8 cellular contexts compared by ENCODE assay signal in the genomic region with DNA sequence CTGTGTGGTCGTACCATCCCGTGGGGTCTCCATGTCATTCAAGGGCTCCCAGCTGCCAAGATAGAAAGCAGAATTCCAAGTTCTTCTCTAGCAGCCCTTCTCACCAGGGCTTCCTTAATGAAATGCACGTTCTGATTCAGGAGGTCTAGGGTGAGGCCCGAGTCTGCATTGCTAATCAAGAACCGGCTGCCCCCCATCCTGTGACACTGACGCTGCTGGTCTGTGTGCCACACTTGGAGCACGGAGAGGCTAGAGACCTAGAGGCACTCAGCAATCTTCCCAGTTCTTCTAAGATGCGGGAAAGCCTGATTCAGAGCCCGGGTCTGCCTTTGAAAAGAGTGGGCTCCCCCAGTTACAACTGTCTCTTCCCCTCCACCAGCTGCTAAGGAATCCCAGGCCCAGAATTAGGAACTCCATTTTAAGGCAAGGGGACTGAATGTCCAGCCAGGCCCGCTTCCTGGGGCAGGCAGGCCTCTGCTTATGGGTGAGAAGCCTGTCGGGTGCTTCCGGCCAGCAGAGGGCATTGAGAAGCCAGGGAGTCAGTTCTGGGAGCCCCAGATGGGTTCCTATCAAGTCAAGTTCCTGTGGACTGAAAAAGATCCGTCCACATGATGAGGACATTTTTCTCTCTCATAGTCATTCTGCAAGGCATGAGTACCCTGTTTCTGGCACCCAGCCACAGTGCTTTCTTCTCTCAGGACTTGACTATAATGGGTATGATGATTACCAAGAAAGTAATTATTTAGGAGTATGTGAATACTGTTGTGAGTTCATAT.
DNase-seq lines count a peak whose midpoint lies in the region; ATAC-seq and TF ChIP-seq lines count a peak whose summit lies in the region.

No MANE protein-coding gene starts in this region.

- TF ChIP-seq POLR2A in tibial nerve (IDR thresholded peaks at IDR 0.05), result no peak

- H3K4me3 Mint-ChIP-seq in activated T-cell treated with anti-CD3 and anti-CD28 coated beads, Interleukin-2, amount 50 U/mL, for 4 hours, result no peak overlapping the region

- no peak for TF ChIP-seq EP300 in tibial nerve (IDR thresholded peaks at IDR 0.05)

- no peak overlapping the region for H3K4me3 ChIP-seq in kidney epithelial cell (ENCODE audit: low read depth, low read length)
- no peak overlapping the region for H3K4me3 ChIP-seq in tibial nerve

- H3K27ac ChIP-seq in caudate nucleus (ENCODE audit: low read depth, low read length) (no peak overlapping the region), tibial nerve (no peak overlapping the region)

- H3K36me3 ChIP-seq in kidney epithelial cell (ENCODE audit: control insufficient read depth, insufficient read depth, low read length) (no peaks in the 10 kb centered on the region), tibial nerve (no peaks in the 10 kb centered on the region)

- H3K9me3 Mint-ChIP-seq in activated T-cell treated with anti-CD3 and anti-CD28 coated beads, Interleukin-2, amount 50 U/mL, for 4 hours, result no peaks in the 10 kb centered on the region

- TF ChIP-seq CTCF in kidney epithelial cell (IDR thresholded peaks at IDR 0.05; ENCODE audit: insufficient read depth, low read length, poor library complexity, severe bottlenecking), result peak; percentile 74
- TF ChIP-seq CTCF in tibial nerve (IDR thresholded peaks at IDR 0.05), result peak; percentile 33 to 56 (median 54)

- DNase-seq in GM04503 (ENCODE audit: low read depth), result peak; percentile 82
- DNase-seq in NCI-H1694 (lab: John Stamatoyannopoulos, UW), result peak; percentile 34
- peak in 58 of 61 donors; percentile 4 to 73 (median 38) for DNase-seq in caudate nucleus (lab: John Stamatoyannopoulos, UW)
- DNase-seq in kidney epithelial cell (ENCODE audit: low read depth), result peak; percentile 80
- DNase-seq in tibial nerve (ENCODE audit: low spot score in 2 of 2), result peak; percentile 48 to 73
- DNase-seq in activated T-cell treated with anti-CD3 and anti-CD28 coated beads, Interleukin-2, amount 50 U/mL, for 4 hours, result no peak
- no peak for DNase-seq in stimulated activated CD4-positive, alpha-beta T cell treated with anti-CD3 and anti-CD28 coated beads, Interleukin-2, amount 100 ng/mL, for 48 hours

- H3K27me3 ChIP-seq in kidney epithelial cell (ENCODE audit: control insufficient read depth, insufficient read depth, low read length) (no peaks in the 10 kb centered on the region), tibial nerve (no peaks in the 10 kb centered on the region)

- H3K36me3 Mint-ChIP-seq in activated T-cell treated with anti-CD3 and anti-CD28 coated beads, Interleukin-2, amount 50 U/mL, for 4 hours (ENCODE audit: insufficient read depth), result no peaks in the 10 kb centered on the region

- peaks cover 6% of the 10 kb centered on the region for H3K27me3 Mint-ChIP-seq in activated T-cell treated with anti-CD3 and anti-CD28 coated beads, Interleukin-2, amount 50 U/mL, for 4 hours (ENCODE audit: low read depth)

- H3K4me1 ChIP-seq in tibial nerve, result peaks cover 0 to 12% (median 0%) of the 10 kb centered on the region in 4 donors

- no peak for ATAC-seq in activated T-cell treated with anti-CD3 and anti-CD28 coated beads, Interleukin-2, amount 50 U/mL, for 4 hours
- ATAC-seq in GM18861 (IDR thresholded peaks at IDR 0.05; ENCODE audit: unreplicated experiment), result no peak

- 59 to 75% methylated on average over 9 to 13 of the region's 13 CpGs for WGBS in tibial nerve, 2 donors

- peaks cover 1% of the 10 kb centered on the region for H3K4me1 Mint-ChIP-seq in activated T-cell treated with anti-CD3 and anti-CD28 coated beads, Interleukin-2, amount 50 U/mL, for 4 hours (ENCODE audit: low read depth)

- no peaks in the 10 kb centered on the region for H3K9me3 ChIP-seq in tibial nerve

Comparison
In these comparisons a context has a peak if more than half of its experiments do, and no peak if none do; other contexts are left out.
1. DNase-seq: peak in GM04503 (single experiment), NCI-H1694 (single experiment), caudate nucleus (58 of 61), kidney epithelial cell (single experiment) and tibial nerve (2 of 2); none in activated T-cell treated with anti-CD3 and anti-CD28 coated beads, Interleukin-2, amount 50 U/mL, for 4 hours (single experiment) and stimulated activated CD4-positive, alpha-beta T cell treated with anti-CD3 and anti-CD28 coated beads, Interleukin-2, amount 100 ng/mL, for 48 hours (0 of 2).